8 cellular contexts compared by ENCODE assay signal in genomic region chr22:35299717-35300497, GRCh38. TPM values are rescaled to one million over a fixed set of nuclear protein-coding genes. Genes with fewer than 3 reads are reported as not detected.
DNase-seq lines count a peak whose midpoint lies in the region; ATAC-seq and TF ChIP-seq lines count a peak whose summit lies in the region.

TOM1 (plus strand) TSS chr22:35299894; CDS start chr22:35299929, 35 bp downstream.

- H3K4me2 ChIP-seq in PC-9 = peak within 1 kb of the TSS; percentile 88

- intact Hi-C loops in PC-9 (cut with micrococcal nuclease; ENCODE audit: unreplicated experiment) = loop anchor here (10.0 kb wide), 1 partner anchor 75 kb away; no protein-coding TSS in a partner anchor

- H3K27ac ChIP-seq in PC-9 = peak within 1 kb of the TSS; percentile 91

- H3K9me2 ChIP-seq in PC-9 (ENCODE audit: insufficient read depth) = no peaks in the 10 kb centered on the region

- H3K36me3 ChIP-seq in PC-9 (ENCODE audit: low read depth) = 0 out of 2 replicates have a peak, but pooled peaks cover 12% of the 10 kb centered on the region

- no peaks in the 10 kb centered on the region for H3K9me3 ChIP-seq in PC-9 (ENCODE audit: insufficient read depth, low read depth)

- H3K4me1 ChIP-seq in PC-9 (replicated peaks; ENCODE audit: insufficient read depth) = peaks cover 30% of the 10 kb centered on the region

- ATAC-seq in GM21619 (IDR thresholded peaks at IDR 0.05; ENCODE audit: unreplicated experiment) = peak; percentile 97

- POLR2A ChIA-PET in PC-9 (lab: Charles Lee; ENCODE audit: unreplicated experiment) = interaction anchor here (0.6 to 1.3 kb wide), 5 partner anchors 11 to 729 kb away, joined by 4 to 18 read pairs (median 8); partner anchors contain the start of gene RBFOX2

- H3F3A ChIP-seq in PC-9 (ENCODE audit: insufficient read depth, low read depth) = peaks cover 65% of the 10 kb centered on the region

- H3K4me3 ChIP-seq in Jurkat, Clone E6-1 (ENCODE audit: low read length) = peak within 1 kb of the TSS; percentile 84
- H3K4me3 ChIP-seq in PC-9 (peak within 1 kb of the TSS; percentile 75), epithelial cell of proximal tubule (ENCODE audit: low read depth, low read length) (peak within 1 kb of the TSS; percentile 92)

- DNase-seq in DMS114 treated with DMSO at 0.1 percent for 48 hours (lab: John Stamatoyannopoulos, UW; ENCODE audit: unreplicated experiment) = peak; percentile 91
- DNase-seq in Jurkat, Clone E6-1 (ENCODE audit: low read depth, low spot score) = peak; percentile 99
- peak; percentile 96 for DNase-seq in PC-9
- DNase-seq in activated T-cell treated with anti-CD3 and anti-CD28 coated beads, Interleukin-2, amount 50 U/mL, for 1 hour = peak; percentile 99
- peak; percentile 95 for DNase-seq in epithelial cell of proximal tubule (ENCODE audit: low read depth)
- peak; percentile 97 for DNase-seq in mucosa of gallbladder (ENCODE audit: low spot score)
- DNase-seq in stimulated activated CD8-positive, alpha-beta memory T cell treated with anti-CD3 and anti-CD28 coated beads, Interleukin-4, amount 100 ng/mL, for 4 hours (ENCODE audit: low read depth in 2 of 2, low spot score in 1 of 2) = peak; percentile 94

- no peaks in the 10 kb centered on the region for H3K27me3 ChIP-seq in PC-9 (ENCODE audit: insufficient read depth, low read depth)

- H4K20me1 ChIP-seq in PC-9 (ENCODE audit: insufficient read depth) = no peaks in the 10 kb centered on the region

- TF ChIP-seq CTCF in PC-9 (conservative IDR thresholded peaks at IDR 0.05) (no peak), epithelial cell of proximal tubule (conservative IDR thresholded peaks at IDR 0.05; ENCODE audit: low read depth, low read length) (no peak)

- peaks cover 30% of the 10 kb centered on the region for H3K79me2 ChIP-seq in PC-9 (ENCODE audit: low read depth)

- BruUV-seq in PC-9 (replicated peaks; lab: Mats Ljungman, UMichigan) = no TSS peak

- peak within 1 kb of the TSS; percentile 80 for H2AFZ ChIP-seq in PC-9

- CTCF ChIA-PET in PC-9 (lab: Charles Lee) = interaction anchor here (0.6 to 0.7 kb wide), 3 partner anchors 38 to 801 kb away, joined by 3 to 4 read pairs (median 3); no protein-coding TSS in a partner anchor

RNA-seq across cellular contexts. Expression of gene TOM1, which starts in this region (rescaled TPM):
- 23.6 TPM for polyA plus RNA-seq in Jurkat, Clone E6-1 (2012; ENCODE audit: insufficient read depth, insufficient read length)
- 43.6 and 45.1 TPM in 2 replicates for total RNA-seq in PC-9 (2021)
- 17.2 and 24.0 TPM in 2 replicates for total RNA-seq in epithelial cell of proximal tubule
- total RNA-seq in mucosa of gallbladder = 82.9 TPM

Comparison
In these comparisons a context has a peak if more than half of its experiments do, and no peak if none do; other contexts are left out.
1. Peak in every context shown above with its lines: DNase-seq, ATAC-seq, H3K4me3 ChIP-seq and H3K27ac ChIP-seq.